In the genomic region with DNA sequence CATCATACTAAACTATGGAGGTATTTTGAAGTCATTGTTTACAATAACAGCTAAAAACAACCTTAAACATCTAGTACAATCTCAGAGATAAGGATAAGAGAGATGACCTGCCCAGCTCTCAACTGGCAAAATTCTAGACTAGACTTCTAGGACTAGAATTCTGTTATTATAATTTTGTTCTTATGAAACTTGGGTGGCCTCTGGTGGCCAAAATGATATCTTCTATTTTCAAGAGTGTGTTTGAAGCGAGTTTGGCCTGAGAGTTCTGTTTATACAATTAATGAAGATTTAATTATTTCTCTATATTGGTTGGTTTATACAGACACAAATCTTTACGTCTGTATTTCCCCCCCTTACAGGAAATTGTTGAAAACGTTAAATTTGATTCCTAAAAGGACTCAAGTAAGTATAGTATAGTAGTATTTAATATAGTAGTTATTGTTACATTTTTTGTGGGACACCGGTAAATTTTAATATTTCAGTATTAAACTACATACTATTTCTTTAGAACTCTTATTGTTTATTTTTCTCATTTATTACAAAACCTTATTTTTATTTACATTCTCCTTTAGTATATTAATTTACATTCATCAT, we compare ENCODE assay signal across 1 cellular context.
TF ChIP-seq lines count a peak whose summit lies in the region.

No MANE protein-coding gene starts in this region.

TF ChIP-seq in GM12878, 131 proteins besides CTCF, POLR2A, EP300 and RAD21:
- no peak for TF ChIP-seq BMI1 (IDR thresholded peaks at IDR 0.05; ENCODE audit: borderline replicate concordance)
- peak; percentile 67; the same call in 1 of the 2 replicates for TF ChIP-seq SMC3 (IDR thresholded peaks at IDR 0.05; ENCODE audit: borderline replicate concordance, low read length)
- no peak for TF ChIP-seq EZH2 (IDR thresholded peaks at IDR 0.05; ENCODE audit: borderline replicate concordance, control insufficient read depth, low read depth, low read length)
TF ChIP-seq in GM12878: peak in this region for 1.
